ENCODE assay signal across 8 cellular contexts in genomic region chr3:152205097-152205593, GRCh38.
DNase-seq lines count a peak whose midpoint lies in the region; ATAC-seq, FAIRE-seq and TF ChIP-seq lines count a peak whose summit lies in the region.

No MANE protein-coding gene starts in this region.

- WGBS in psoas muscle, 3 donors = 89 to 94% (median 89%) methylated on average over 3 of the region's 3 CpGs

- peak overlapping the region; percentile 80 for H3K27ac Mint-ChIP-seq in activated CD4-positive, alpha-beta memory T cell treated with anti-CD3 and anti-CD28 coated beads, Interleukin-2, amount 10 ng/mL, durations not matched to agents 7 days and 5 days

- POLR2A ChIA-PET in activated CD4-positive, alpha-beta memory T cell treated with anti-CD3 and anti-CD28 coated beads, Interleukin-2, amount 10 ng/mL, durations not matched to agents 7 days and 5 days (lab: Charles Lee) = interaction anchor here (0.9 to 10.6 kb wide), 12 partner anchors 8 to 79 kb away, joined by 3 to 232 read pairs (median 6); partner anchors contain the start of gene MBNL1

- DNase-seq in activated CD4-positive, alpha-beta memory T cell treated with anti-CD3 and anti-CD28 coated beads, Interleukin-2, amount 10 ng/mL, durations not matched to agents 7 days and 5 days = no peak
- DNase-seq in psoas muscle (no peak), HTR-8/SVneo (ENCODE audit: insufficient read length, low spot score) (no peak), GM10266 (ENCODE audit: extremely low spot score) (no peak), GM19240 (ENCODE audit: insufficient read length, low spot score) (no peak), HuH-7.5 (ENCODE audit: low spot score) (no peak)

- intact Hi-C loops in psoas muscle (cut with DNase I) = no loop called here

- H3K9me3 Mint-ChIP-seq in activated CD4-positive, alpha-beta memory T cell treated with anti-CD3 and anti-CD28 coated beads, Interleukin-2, amount 10 ng/mL, durations not matched to agents 7 days and 5 days = no peaks in the 10 kb centered on the region

- H3K36me3 ChIP-seq in psoas muscle (ENCODE audit: insufficient read depth in 1 of 2, low read depth in 1 of 2) = no peaks in the 10 kb centered on the region

- peaks cover 28% of the 10 kb centered on the region for H3K4me1 ChIP-seq in psoas muscle

- peaks cover 65% of the 10 kb centered on the region for H3K4me1 Mint-ChIP-seq in activated CD4-positive, alpha-beta memory T cell treated with anti-CD3 and anti-CD28 coated beads, Interleukin-2, amount 10 ng/mL, durations not matched to agents 7 days and 5 days

- H3K4me3 ChIP-seq in psoas muscle = peak overlapping the region; percentile 61

- no peak for FAIRE-seq in HTR-8/SVneo (lab: Jason Lieb, UNC)

- peak overlapping the region; percentile 78 for H3K4me3 Mint-ChIP-seq in activated CD4-positive, alpha-beta memory T cell treated with anti-CD3 and anti-CD28 coated beads, Interleukin-2, amount 10 ng/mL, durations not matched to agents 7 days and 5 days

- no peaks in the 10 kb centered on the region for H3K27me3 ChIP-seq in psoas muscle (ENCODE audit: insufficient read depth in 3 of 3, low read length in 2 of 3)

- H3K27ac ChIP-seq in psoas muscle = peak overlapping the region; percentile 86

- no peak for TF ChIP-seq CTCF in psoas muscle (IDR thresholded peaks at IDR 0.05)
- no peak for TF ChIP-seq CTCF in GM10266 (IDR thresholded peaks at IDR 0.05; ENCODE audit: control insufficient read depth, insufficient read depth, low read depth, missing control alignments)

- no peaks in the 10 kb centered on the region for H3K27me3 Mint-ChIP-seq in activated CD4-positive, alpha-beta memory T cell treated with anti-CD3 and anti-CD28 coated beads, Interleukin-2, amount 10 ng/mL, durations not matched to agents 7 days and 5 days

- ATAC-seq in GM19035 (IDR thresholded peaks at IDR 0.05; ENCODE audit: unreplicated experiment) (peak; percentile 53), HG03108 (IDR thresholded peaks at IDR 0.05; ENCODE audit: unreplicated experiment) (peak; percentile 36), psoas muscle (peak in 2 of 4 donors; percentile 23 to 28)

- H3K9me3 ChIP-seq in psoas muscle = no peaks in the 10 kb centered on the region

- CTCF ChIA-PET in activated CD4-positive, alpha-beta memory T cell treated with anti-CD3 and anti-CD28 coated beads, Interleukin-2, amount 10 ng/mL, durations not matched to agents 7 days and 5 days (lab: Charles Lee) = interaction anchor here (3.3 kb wide), 1 partner anchor 38 kb away, joined by 15 read pairs; no protein-coding TSS in a partner anchor

- H3K36me3 Mint-ChIP-seq in activated CD4-positive, alpha-beta memory T cell treated with anti-CD3 and anti-CD28 coated beads, Interleukin-2, amount 10 ng/mL, durations not matched to agents 7 days and 5 days (ENCODE audit: low read depth) = peaks cover 8% of the 10 kb centered on the region
